ENCODE assay signal across 1 cellular context in the genomic region with DNA sequence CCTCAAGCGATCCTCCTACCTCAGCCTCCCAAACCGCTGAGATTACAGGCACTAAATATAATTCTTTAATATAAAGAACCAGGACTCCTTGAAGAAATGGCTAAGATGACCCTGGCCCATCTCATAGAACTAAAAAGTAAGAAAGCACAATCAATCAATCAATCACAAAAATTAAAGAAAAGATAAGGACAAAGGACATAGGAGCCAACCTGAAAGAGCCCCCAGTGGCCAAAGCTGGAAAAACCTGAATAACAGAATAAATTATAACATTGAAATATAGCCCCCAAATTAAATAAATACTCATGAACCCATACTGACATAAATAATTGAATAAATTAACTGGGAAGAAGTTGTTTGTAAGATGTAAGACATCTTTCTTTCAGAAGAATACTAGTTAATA.
TF ChIP-seq lines count a peak whose summit lies in the region.

No MANE protein-coding gene starts in this region.

TF ChIP-seq in HEK293T, 16 proteins besides CTCF, POLR2A, EP300 and RAD21 (continued from another document):
- TF ChIP-seq, protein P1, sequence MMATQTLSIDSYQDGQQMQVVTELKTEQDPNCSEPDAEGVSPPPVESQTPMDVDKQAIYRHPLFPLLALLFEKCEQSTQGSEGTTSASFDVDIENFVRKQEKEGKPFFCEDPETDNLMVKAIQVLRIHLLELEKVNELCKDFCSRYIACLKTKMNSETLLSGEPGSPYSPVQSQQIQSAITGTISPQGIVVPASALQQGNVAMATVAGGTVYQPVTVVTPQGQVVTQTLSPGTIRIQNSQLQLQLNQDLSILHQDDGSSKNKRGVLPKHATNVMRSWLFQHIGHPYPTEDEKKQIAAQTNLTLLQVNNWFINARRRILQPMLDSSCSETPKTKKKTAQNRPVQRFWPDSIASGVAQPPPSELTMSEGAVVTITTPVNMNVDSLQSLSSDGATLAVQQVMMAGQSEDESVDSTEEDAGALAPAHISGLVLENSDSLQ (IDR thresholded peaks at IDR 0.05), result peak; percentile 66
